In the genomic region with DNA sequence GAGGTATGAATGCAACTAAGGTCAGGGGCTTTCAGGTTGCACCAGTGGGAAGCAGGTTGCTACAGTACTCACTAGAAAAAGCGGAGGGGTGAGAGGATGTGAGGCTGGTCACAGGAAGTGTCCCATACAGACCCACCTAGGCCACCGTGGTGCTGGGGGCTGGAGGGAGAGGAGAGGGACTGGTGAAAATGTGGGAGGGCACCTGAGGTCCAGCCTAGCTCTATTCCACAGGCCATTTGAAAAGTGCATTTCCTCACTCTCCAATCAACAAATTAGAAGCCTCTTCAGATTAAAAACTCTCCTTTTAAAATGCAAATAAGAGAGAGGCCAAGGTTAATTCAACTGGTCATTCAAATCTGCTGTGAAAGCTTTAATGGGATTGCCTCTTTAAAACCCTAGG, we compare ENCODE assay signal across 25 cellular contexts. TPM values are rescaled to one million over a fixed set of nuclear protein-coding genes. Genes with fewer than 3 reads are reported as not detected.
DNase-seq lines count a peak whose midpoint lies in the region; FAIRE-seq and TF ChIP-seq lines count a peak whose summit lies in the region.
"Had no signal": no experiment of that assay in that cellular context is flagged by ENCODE, and none has a peak within 500 bp of the region (broad histone marks: within the 10 kb centered on the region; RNA-seq: fewer than 3 reads in every experiment).

No MANE protein-coding gene starts in this region.

- H4K20me1 ChIP-seq in H1 (replicated peaks in 1 of 2; ENCODE audit: control insufficient read depth in 1 of 2, insufficient read depth in 2 of 2, low read length in 2 of 2): no peaks in the 10 kb centered on the region

- no peak overlapping the region for H3K56ac ChIP-seq in H1 (replicated peaks; ENCODE audit: insufficient read length, low read depth, low read length)

- no peak overlapping the region for H2BK120ac ChIP-seq in H1 (replicated peaks; ENCODE audit: low read depth, low read length)

- H3K18ac ChIP-seq in H1 (ENCODE audit: extremely low read depth, low read length): no peak overlapping the region; the same call in 1 of the 2 replicates

- TF ChIP-seq POLR2A in H1 (IDR thresholded peaks at IDR 0.05; ENCODE audit: control extremely low read depth in 1 of 2, low read depth in 2 of 2, low read length in 2 of 2): no peak

- H3K4me3 ChIP-seq in H7 (ENCODE audit: insufficient read depth, low read depth, low read length): no peak overlapping the region
- peak overlapping the region in 1 of 4 experiments; percentile 21; a peak in 1 of 8 replicates for H3K4me3 ChIP-seq in H1 (ENCODE audit: extremely low read depth in 1 of 4, insufficient read depth in 2 of 4, low read depth in 3 of 4, low read length in 4 of 4)
- peak overlapping the region; percentile 48; the same call in 1 of the 2 replicates for H3K4me3 ChIP-seq in iPS-20b (ENCODE audit: low read length)
- H3K4me3 ChIP-seq: A549, SJSA1 had no signal

- H3K79me2 ChIP-seq in H1 (ENCODE audit: control insufficient read depth in 1 of 2, insufficient read depth in 2 of 2, low read length in 2 of 2): no peaks in the 10 kb centered on the region

- no peaks in the 10 kb centered on the region for H3K36me3 ChIP-seq in H7 (replicated peaks; ENCODE audit: control insufficient read depth, insufficient read depth, low read length)
- no peaks in the 10 kb centered on the region for H3K36me3 ChIP-seq in H1 (ENCODE audit: control insufficient read depth in 2 of 4, insufficient read depth in 4 of 4, low read length in 3 of 4)
- H3K36me3 ChIP-seq in iPS-20b (ENCODE audit: insufficient read depth, low read depth, low read length): no peaks in the 10 kb centered on the region
- H3K36me3 ChIP-seq: BE2C, SJSA1 had no signal

- intact Hi-C loops in posterior vena cava (cut with DNase I): no loop called here

- TF ChIP-seq CTCF in H1 (IDR thresholded peaks at IDR 0.05; ENCODE audit: control extremely low read depth in 1 of 3, insufficient read depth in 1 of 3, low read depth in 1 of 3, low read length in 3 of 3): no peak
- TF ChIP-seq CTCF in GM10248 (IDR thresholded peaks at IDR 0.05; ENCODE audit: control extremely low read depth, extremely low read depth, low read depth, missing control alignments): no peak

- POLR2A ChIA-PET in H1 (lab: Charles Lee; ENCODE audit: partially characterized antibody): interaction anchor here (0.7 to 0.9 kb wide), 2 partner anchors 15 to 51 kb away, joined by 3 to 4 read pairs; no protein-coding TSS in a partner anchor
- POLR2A ChIA-PET in GM10248 (lab: Yijun Ruan, JAX): no interaction called here

- no peak overlapping the region for H3K23ac ChIP-seq in H1 (ENCODE audit: insufficient read length)

- H3K4me1 ChIP-seq in H1 (replicated peaks in 1 of 4; ENCODE audit: control insufficient read depth in 3 of 4, insufficient read depth in 4 of 4, low read length in 3 of 4) (peaks cover 0 to 12% (median 7%) of the 10 kb centered on the region in 4 experiments; a peak in 4 of 7 replicates), iPS-20b (ENCODE audit: insufficient read depth, low read length) (peaks cover 18% of the 10 kb centered on the region)
- H3K4me1 ChIP-seq: A549, SJSA1 had no signal

- 0 out of 4 replicates have a peak, but pooled peaks of 1 of the 2 experiments have one; percentile 5 for TF ChIP-seq RAD21 in H1 (IDR thresholded peaks at IDR 0.05 in 1 of 2, conservative IDR thresholded peaks at IDR 0.05 in 1 of 2; ENCODE audit: low read depth in 2 of 2, low read length in 2 of 2)

- H4K5ac ChIP-seq in H1 (ENCODE audit: insufficient read length, low read depth, low read length): no peak overlapping the region

- no peak overlapping the region for H2BK15ac ChIP-seq in H1 (ENCODE audit: low read length)

- 9% methylated on average over 2 of the region's 2 CpGs; no CpG with 5 or more reads in 1 of the 2 experiments for WGBS in H1 (ENCODE audit: extremely low coverage in 1 of 2, insufficient coverage in 1 of 2, insufficient read length in 1 of 2, insufficient replicate concordance in 2 of 2, low coverage in 1 of 2, low lambda C conversion rate in 2 of 2, missing lambda C conversion rate in 1 of 2), 2 experiments

- no peaks in the 10 kb centered on the region for H3K23me2 ChIP-seq in H1 (ENCODE audit: low read depth, low read length)

- no peak overlapping the region for H3K9ac ChIP-seq in H1 (replicated peaks in 1 of 4; ENCODE audit: extremely low read depth in 1 of 4, low read depth in 3 of 4, low read length in 3 of 4)
- H3K9ac ChIP-seq in iPS-20b (ENCODE audit: low read depth, low read length): no peak overlapping the region
- H3K9ac ChIP-seq: KMS-11 had no signal

- H4K8ac ChIP-seq in H1 (ENCODE audit: extremely low read depth, insufficient read depth, low read length): no peak overlapping the region

- no peak overlapping the region for H2BK20ac ChIP-seq in H1 (ENCODE audit: low read length)

- TF ChIP-seq EP300 in H1 (IDR thresholded peaks at IDR 0.05; ENCODE audit: borderline replicate concordance in 1 of 2, low read depth in 2 of 2, low read length in 2 of 2): no peak

- H3K79me1 ChIP-seq in H1 (ENCODE audit: low read depth, low read length): no peaks in the 10 kb centered on the region

- no peak overlapping the region for H3K14ac ChIP-seq in H1 (ENCODE audit: insufficient read length)

- H3K4ac ChIP-seq in H1 (replicated peaks; ENCODE audit: insufficient read length, low read depth, low read length): no peak overlapping the region

- CTCF ChIA-PET in H1 (lab: Charles Lee; ENCODE audit: partially characterized antibody): no interaction called here
- CTCF ChIA-PET in GM10248 (lab: Yijun Ruan, JAX): no interaction called here

- no peak overlapping the region for H2BK12ac ChIP-seq in H1 (ENCODE audit: low read depth, low read length)

- FAIRE-seq in H1 (lab: Jason Lieb, UNC): no peak
- FAIRE-seq: A549, GM12891, RCC 7860 had no signal

- H2AK5ac ChIP-seq in H1 (ENCODE audit: low read depth, low read length): no peak overlapping the region

- no peak overlapping the region for H2BK5ac ChIP-seq in H1 (ENCODE audit: low read depth, low read length)

- peaks cover 4% of the 10 kb centered on the region for H3K27me3 ChIP-seq in H7 (ENCODE audit: control insufficient read depth, insufficient read depth, low read length)
- peaks cover 0 to 3% (median 0%) of the 10 kb centered on the region in 4 experiments; a peak in 3 of 7 replicates for H3K27me3 ChIP-seq in H1 (replicated peaks in 1 of 4; ENCODE audit: control insufficient read depth in 3 of 4, extremely low read depth in 1 of 4, insufficient read depth in 3 of 4, low read length in 3 of 4)
- peaks cover 25% of the 10 kb centered on the region for H3K27me3 ChIP-seq in iPS-20b (ENCODE audit: insufficient read depth, low read length)
- H3K27me3 ChIP-seq: BE2C, SJSA1 had no signal

- DNase-seq in H7 (peak; percentile 9), NCI-H748 (lab: John Stamatoyannopoulos, UW; ENCODE audit: unreplicated experiment) (peak; percentile 57), H1 (ENCODE audit: low read depth in 1 of 2, low spot score in 2 of 2) (peak in 1 of 2 experiments; percentile 51), C1 segment of cervical spinal cord (lab: John Stamatoyannopoulos, UW) (no peak), posterior vena cava (ENCODE audit: low spot score) (no peak), GM10248 (ENCODE audit: extremely low spot score) (no peak), NK-92 (lab: John Stamatoyannopoulos, UW; ENCODE audit: unreplicated experiment) (no peak)
- DNase-seq: BE2C; CD4-positive, CD25-positive, alpha-beta regulatory T cell; DMS79 treated with DMSO at 0.1 percent for 48 hours; IMR-90; NCI-H1092 treated with DMSO at 0.1 percent for 48 hours; NCI-H1436 treated with DMSO at 0.1 percent for 48 hours; NCI-H2171; NCI-H524; OCI-M1; T-helper 1 cell had no signal

- H3K9me3 ChIP-seq in H1 (ENCODE audit: insufficient read depth in 2 of 2, low read depth in 1 of 2, low read length in 1 of 2): peaks cover 4 to 10% of the 10 kb centered on the region in 2 experiments; a peak in 1 of 4 replicates
- H3K9me3 ChIP-seq in iPS-20b (ENCODE audit: insufficient read depth, low read depth, low read length): peaks cover 7% of the 10 kb centered on the region; the same call in 1 of the 2 replicates
- H3K9me3 ChIP-seq: A549, BE2C, SJSA1 had no signal

- H4K91ac ChIP-seq in H1 (replicated peaks; ENCODE audit: insufficient read length, low read length): no peak overlapping the region

- H3K4me2 ChIP-seq in H1 (ENCODE audit: insufficient read depth in 1 of 2, low read depth in 2 of 2, low read length in 2 of 2): peak overlapping the region; percentile 49 to 60; a peak in 3 of 4 replicates
- H3K4me2 ChIP-seq: A549, KMS-11 had no signal

- H2AFZ ChIP-seq in H1 (ENCODE audit: low read length): 0 out of 2 replicates have a peak overlapping the region, but pooled peaks have one; percentile 52

- H3K27ac ChIP-seq in H1 (ENCODE audit: low read depth, low read length): no peak overlapping the region
- no peak overlapping the region for H3K27ac ChIP-seq in iPS-20b (ENCODE audit: low read length)
- H3K27ac ChIP-seq: A549, HL-60, KMS-11, SJSA1 had no signal

TF ChIP-seq in H1, 55 proteins besides CTCF, POLR2A, EP300 and RAD21 (continues in another document):
- no peak for TF ChIP-seq RBBP5 (IDR thresholded peaks at IDR 0.05; ENCODE audit: borderline replicate concordance, low read depth, low read length)
- no peak for TF ChIP-seq CBX5 (IDR thresholded peaks at IDR 0.05; ENCODE audit: low read depth, low read length)
- no peak for TF ChIP-seq SAP30 (IDR thresholded peaks at IDR 0.05; ENCODE audit: insufficient read depth, insufficient replicate concordance, low read length)
- TF ChIP-seq NANOG (IDR thresholded peaks at IDR 0.05; ENCODE audit: insufficient read depth, low read depth, low read length, poor library complexity, severe bottlenecking): no peak
- no peak for TF ChIP-seq TEAD4 (IDR thresholded peaks at IDR 0.05; ENCODE audit: low read depth, low read length)
- no peak for TF ChIP-seq JUN (IDR thresholded peaks at IDR 0.05; ENCODE audit: low read depth, low read length)
- TF ChIP-seq SP2 (IDR thresholded peaks at IDR 0.05; ENCODE audit: low read length): no peak
- no peak for TF ChIP-seq EZH2 (IDR thresholded peaks at IDR 0.05; ENCODE audit: low read depth, low read length, severe bottlenecking)
- no peak for TF ChIP-seq SIN3A (conservative IDR thresholded peaks at IDR 0.05 in 1 of 2, IDR thresholded peaks at IDR 0.05 in 1 of 2; ENCODE audit: low read depth in 1 of 2, low read length in 2 of 2)

RNA-seq across cellular contexts. Expression of a gene that starts 38.6 kb away (rescaled TPM):
- total RNA-seq in H7 (2014; rRNA removed; shearing (Covaris generic)): 5.7 and 7.1 TPM in 2 replicates
- total RNA-seq in H1 (2021; fragmentation: NEBNext Ultra II Directional; extraction: Animal tissue kit (Norgen Biotek cat#: 25700)): 4.3 and 5.0 TPM in 2 replicates
- polyA plus RNA-seq in H1 (2011; rRNA removed): 2.9 and 3.1 TPM in 2 replicates
- 4.2 TPM for polyA plus RNA-seq in H1 (2011; cell fraction: cytosol; rRNA removed)
- 11.5 TPM for polyA plus RNA-seq in H1 (2011; cell fraction: nucleus; rRNA removed)
- 3.6 to 5.3 TPM (median 4.3 TPM) in 4 replicates for polyA plus RNA-seq in H1 (2012, experiment 1 of 2)
- 0.49 TPM for polyA plus RNA-seq in H1 (2012, experiment 2 of 2)
- 6.8 TPM for polyA plus RNA-seq in H1 (2013, experiment 1 of 2)
- 5.1 TPM for polyA plus RNA-seq in H1 (2013, experiment 2 of 2)
- polyA minus RNA-seq in H1 (2011; rRNA and poly(A)+ RNA removed): 9.8 and 10.0 TPM in 2 replicates
- 5.5 TPM for polyA minus RNA-seq in H1 (2011; cell fraction: cytosol; rRNA and poly(A)+ RNA removed)
- 9.8 TPM for polyA minus RNA-seq in H1 (2011; cell fraction: nucleus; rRNA and poly(A)+ RNA removed)
- total RNA-seq in posterior vena cava: 100 to 1,000 TPM in 1 of 2 donors, 10 to 100 TPM in 1; 76.8 to 134 TPM
- total RNA-seq: HT-29 had no signal

Comparison
In these comparisons a context has a peak if more than half of its experiments do, and no peak if none do; other contexts are left out.
1. DNase-seq: peak in H7 (single experiment) and NCI-H748 (single experiment); none in C1 segment of cervical spinal cord (0 of 14), posterior vena cava (single experiment), GM10248 (single experiment) and NK-92 (single experiment).